8 cellular contexts compared by ENCODE assay signal in the genomic region with DNA sequence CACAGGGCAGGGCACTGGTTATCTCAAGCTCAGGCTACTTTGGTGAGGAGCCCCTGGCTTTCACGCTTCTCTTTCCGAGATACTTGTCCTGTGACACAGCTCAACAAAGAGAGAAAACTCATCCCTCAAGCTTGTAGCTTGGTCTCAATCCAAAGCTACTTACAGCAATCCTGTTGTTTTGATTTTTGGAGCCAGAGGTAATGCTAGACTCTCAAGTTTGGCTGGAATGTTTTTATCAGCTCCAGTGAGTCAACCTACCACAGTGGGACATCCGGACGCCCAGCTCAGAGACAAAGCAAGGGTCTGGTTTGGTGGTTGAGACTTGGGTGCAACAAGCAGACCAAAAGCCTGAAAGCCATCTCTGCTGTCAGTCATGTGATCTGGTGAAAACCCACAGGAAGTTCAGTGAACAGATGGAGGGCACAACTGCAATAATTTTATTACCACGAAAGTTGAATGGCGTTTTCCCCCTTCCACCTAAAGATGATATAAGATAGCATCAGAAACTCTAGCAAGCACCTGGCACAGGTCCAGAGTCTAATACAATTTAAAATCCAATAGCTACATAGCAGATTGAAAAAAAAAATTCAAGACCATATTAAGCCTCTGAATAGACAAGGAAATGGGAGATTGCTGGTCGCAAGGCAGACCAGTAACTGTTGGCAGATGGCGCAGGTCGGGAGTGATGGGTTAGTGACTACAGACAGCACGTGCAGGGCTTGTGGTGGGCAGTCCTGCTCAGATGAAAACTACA.
DNase-seq lines count a peak whose midpoint lies in the region; ATAC-seq and TF ChIP-seq lines count a peak whose summit lies in the region.

No MANE protein-coding gene starts in this region.

- no peaks in the 10 kb centered on the region for H3K9me3 ChIP-seq in OCI-LY7 (ENCODE audit: low read length)

- TF ChIP-seq CTCF in OCI-LY7 (conservative IDR thresholded peaks at IDR 0.05; ENCODE audit: low read length) (no peak), GM13977 (IDR thresholded peaks at IDR 0.05; ENCODE audit: extremely low read depth, insufficient read depth, missing control alignments) (no peak)

- H3K27me3 ChIP-seq in H7 (ENCODE audit: control insufficient read depth, insufficient read depth, low read length): no peaks in the 10 kb centered on the region

- peaks cover 51 to 73% of the 10 kb centered on the region in 2 donors for H3K4me1 Mint-ChIP-seq in stimulated activated naive B cell treated with anti-CD40 and anti-IgM and Interleukin-4, amounts not matched to agents 10 μg/mL and 1 μg/mL and 100 μg/mL, for 72 hours

- CTCF ChIA-PET in OCI-LY7 (lab: Charles Lee; ENCODE audit: unreplicated experiment): interaction anchor here (0.6 kb wide), 1 partner anchor 54 kb away, joined by 3 read pairs; no protein-coding TSS in a partner anchor

- H3K27ac Mint-ChIP-seq in stimulated activated naive B cell treated with anti-CD40 and anti-IgM and Interleukin-4, amounts not matched to agents 10 μg/mL and 1 μg/mL and 100 μg/mL, for 72 hours: peak overlapping the region; percentile 68

- BruUV-seq in OCI-LY7 (replicated peaks; lab: Mats Ljungman, UMichigan): no TSS peak

- no peaks in the 10 kb centered on the region for H4K20me1 ChIP-seq in OCI-LY7 (ENCODE audit: insufficient read depth, low read length)

- H3K9me2 ChIP-seq in OCI-LY7 (ENCODE audit: insufficient read depth, low read length): no peaks in the 10 kb centered on the region

- ATAC-seq in stimulated activated naive B cell treated with anti-CD40 and anti-IgM and Interleukin-4, amounts not matched to agents 10 μg/mL and 1 μg/mL and 100 μg/mL, for 72 hours (replicated peaks): peak; percentile 16 to 26

- H3K36me3 ChIP-seq in OCI-LY7 (ENCODE audit: insufficient read depth, low read length) (0 out of 2 replicates have a peak, but pooled peaks cover 5% of the 10 kb centered on the region), H7 (replicated peaks; ENCODE audit: control insufficient read depth, insufficient read depth, low read length) (no peaks in the 10 kb centered on the region)

- no peaks in the 10 kb centered on the region for H3K79me2 ChIP-seq in OCI-LY7 (ENCODE audit: insufficient read depth, low read depth, low read length)

- no peak overlapping the region for H3K27ac ChIP-seq in OCI-LY7 (ENCODE audit: low read depth, low read length, poor library complexity, severe bottlenecking)

- in situ Hi-C loops in GM13977 (cut with MboI; ENCODE audit: low pct_unique_long_range_greater_than_20kb, low sequenced_read_pairs, unreplicated experiment): no loop called here

- H2AFZ ChIP-seq in OCI-LY7 (ENCODE audit: low read length): no peak overlapping the region

- peak overlapping the region; percentile 1 to 52 for H3K4me3 Mint-ChIP-seq in stimulated activated naive B cell treated with anti-CD40 and anti-IgM and Interleukin-4, amounts not matched to agents 10 μg/mL and 1 μg/mL and 100 μg/mL, for 72 hours

- H3K4me1 ChIP-seq in OCI-LY7 (ENCODE audit: insufficient read depth, low read length, poor library complexity, severe bottlenecking): peaks cover 62% of the 10 kb centered on the region

- intact Hi-C loops in OCI-LY7 (cut with micrococcal nuclease; ENCODE audit: unreplicated experiment): loop anchor here (10.0 kb wide), 1 partner anchor 122 kb away; no protein-coding TSS in a partner anchor

- POLR2A ChIA-PET in OCI-LY7 (lab: Charles Lee): interaction anchor here (1.4 kb wide), 1 partner anchor 12 kb away, joined by 3 read pairs; no protein-coding TSS in a partner anchor

- no peaks in the 10 kb centered on the region for H3K9me3 Mint-ChIP-seq in stimulated activated naive B cell treated with anti-CD40 and anti-IgM and Interleukin-4, amounts not matched to agents 10 μg/mL and 1 μg/mL and 100 μg/mL, for 72 hours

- peak; percentile 37 for DNase-seq in NK-92 treated with Interleukin-12 subunit alpha and Interleukin-12 subunit beta, amount 100 ng/mL, for 24 hours (lab: John Stamatoyannopoulos, UW)
- DNase-seq in NK-92 (lab: John Stamatoyannopoulos, UW; ENCODE audit: unreplicated experiment) (no peak), OCI-LY7 (ENCODE audit: low spot score) (no peak), fibroblast of gingiva (ENCODE audit: low read depth) (peak; percentile 85), H7 (no peak), HuH-7.5 (ENCODE audit: low spot score) (no peak), GM13977 (ENCODE audit: low spot score) (no peak)
- no peak for DNase-seq in stimulated activated naive B cell treated with anti-CD40 and anti-IgM and Interleukin-4, amounts not matched to agents 10 μg/mL and 1 μg/mL and 100 μg/mL, for 72 hours

- H3K36me3 Mint-ChIP-seq in stimulated activated naive B cell treated with anti-CD40 and anti-IgM and Interleukin-4, amounts not matched to agents 10 μg/mL and 1 μg/mL and 100 μg/mL, for 72 hours: peaks cover 0 to 22% of the 10 kb centered on the region in 2 donors

- H3K4me3 ChIP-seq in OCI-LY7 (ENCODE audit: low read depth, low read length, poor library complexity, severe bottlenecking): no peak overlapping the region
- H3K4me3 ChIP-seq in H7 (ENCODE audit: insufficient read depth, low read depth, low read length): no peak overlapping the region

- no peaks in the 10 kb centered on the region for H3K27me3 Mint-ChIP-seq in stimulated activated naive B cell treated with anti-CD40 and anti-IgM and Interleukin-4, amounts not matched to agents 10 μg/mL and 1 μg/mL and 100 μg/mL, for 72 hours

- peak overlapping the region; percentile 32; the same call in 1 of the 2 replicates for H3K4me2 ChIP-seq in OCI-LY7 (ENCODE audit: low read length)

Comparison
In these comparisons a context has a peak if more than half of its experiments do, and no peak if none do; other contexts are left out.
1. DNase-seq: peak in NK-92 treated with Interleukin-12 subunit alpha and Interleukin-12 subunit beta, amount 100 ng/mL, for 24 hours (single experiment) and fibroblast of gingiva (single experiment); none in NK-92 (single experiment), OCI-LY7 (single experiment), stimulated activated naive B cell treated with anti-CD40 and anti-IgM and Interleukin-4, amounts not matched to agents 10 μg/mL and 1 μg/mL and 100 μg/mL, for 72 hours (single experiment), H7 (single experiment), HuH-7.5 (single experiment) and GM13977 (single experiment).